Comparison of ENCODE assay signal across 1 cellular context in the genomic region with DNA sequence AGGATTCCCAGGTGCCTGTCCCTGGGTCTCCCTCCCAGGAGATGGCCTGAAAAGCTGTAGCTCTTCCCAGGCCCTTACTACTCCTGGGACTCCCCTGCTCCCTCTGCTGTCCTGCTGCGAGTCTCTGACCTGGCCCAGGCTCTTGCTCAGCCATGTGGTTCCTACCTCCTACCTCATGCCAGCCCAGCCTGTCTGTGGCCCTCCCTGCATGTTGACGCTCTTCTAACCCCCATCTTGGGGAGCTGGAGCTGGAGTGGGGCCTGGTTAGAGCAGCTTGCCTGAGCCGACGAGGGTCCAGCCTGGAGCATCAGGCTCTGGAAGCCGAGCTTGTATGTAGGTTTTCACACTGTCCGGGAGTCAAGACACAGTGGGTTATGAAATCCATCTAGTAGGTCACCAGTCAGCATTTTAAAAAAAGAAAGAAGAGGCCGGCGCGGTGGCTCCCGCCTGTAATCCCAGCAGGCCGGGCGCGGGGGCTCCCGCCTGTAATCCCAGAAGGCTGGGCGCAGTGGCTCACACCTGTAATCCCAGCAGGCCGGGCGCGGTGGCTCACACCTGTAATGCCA.
TF ChIP-seq lines count a peak whose summit lies in the region.

No MANE protein-coding gene starts in this region.

TF ChIP-seq in HEK293, 187 proteins besides CTCF, POLR2A, EP300 and RAD21 (continued from another document):
- TF ChIP-seq ZBTB20 (tag by site-specific recombination; IDR thresholded peaks at IDR 0.05), result no peak
- TF ChIP-seq, protein P1, sequence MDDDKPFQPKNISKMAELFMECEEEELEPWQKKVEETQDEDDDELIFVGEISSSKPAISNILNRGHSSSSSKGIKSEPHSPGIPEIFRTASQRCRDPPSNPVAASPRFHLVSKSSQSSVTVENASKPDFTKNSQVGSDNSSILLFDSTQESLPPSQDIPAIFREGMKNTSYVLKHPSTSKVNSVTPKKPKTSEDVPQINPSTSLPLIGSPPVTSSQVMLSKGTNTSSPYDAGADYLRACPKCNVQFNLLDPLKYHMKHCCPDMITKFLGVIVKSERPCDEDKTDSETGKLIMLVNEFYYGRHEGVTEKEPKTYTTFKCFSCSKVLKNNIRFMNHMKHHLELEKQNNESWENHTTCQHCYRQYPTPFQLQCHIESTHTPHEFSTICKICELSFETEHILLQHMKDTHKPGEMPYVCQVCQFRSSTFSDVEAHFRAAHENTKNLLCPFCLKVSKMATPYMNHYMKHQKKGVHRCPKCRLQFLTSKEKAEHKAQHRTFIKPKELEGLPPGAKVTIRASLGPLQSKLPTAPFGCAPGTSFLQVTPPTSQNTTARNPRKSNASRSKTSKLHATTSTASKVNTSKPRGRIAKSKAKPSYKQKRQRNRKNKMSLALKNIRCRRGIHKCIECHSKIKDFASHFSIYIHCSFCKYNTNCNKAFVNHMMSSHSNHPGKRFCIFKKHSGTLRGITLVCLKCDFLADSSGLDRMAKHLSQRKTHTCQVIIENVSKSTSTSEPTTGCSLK (tag by site-specific recombination; IDR thresholded peaks at IDR 0.05), result no peak
- TF ChIP-seq, protein P2, sequence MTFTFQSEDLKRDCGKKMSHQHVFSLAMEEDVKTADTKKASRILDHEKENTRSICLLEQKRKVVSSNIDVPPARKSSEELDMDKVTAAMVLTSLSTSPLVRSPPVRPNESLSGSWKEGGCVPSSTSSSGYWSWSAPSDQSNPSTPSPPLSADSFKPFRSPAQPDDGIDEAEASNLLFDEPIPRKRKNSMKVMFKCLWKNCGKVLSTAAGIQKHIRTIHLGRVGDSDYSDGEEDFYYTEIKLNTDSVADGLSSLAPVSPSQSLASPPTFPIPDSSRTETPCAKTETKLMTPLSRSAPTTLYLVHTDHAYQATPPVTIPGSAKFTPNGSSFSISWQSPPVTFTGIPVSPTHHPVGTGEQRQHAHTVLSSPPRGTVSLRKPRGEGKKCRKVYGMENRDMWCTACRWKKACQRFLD (tag by site-specific recombination; IDR thresholded peaks at IDR 0.05), result no peak
